17 cellular contexts compared by ENCODE assay signal in genomic region chr6:135265278-135265677, GRCh38.
A peak's percentile ranks its signal among the peaks of the same experiment; 100 is the strongest.
DNase-seq lines count a peak whose midpoint lies in the region; ATAC-seq and TF ChIP-seq lines count a peak whose summit lies in the region.
"Had no signal": no experiment of that assay in that cellular context is flagged by ENCODE, and none has a peak within 500 bp of the region (broad histone marks: within the 10 kb centered on the region; RNA-seq: fewer than 3 reads in every experiment).

No MANE protein-coding gene starts in this region.

- peak overlapping the region; percentile 44 for H3K4me3 Mint-ChIP-seq in endothelial cell (ENCODE audit: unreplicated experiment)
- H3K4me3 Mint-ChIP-seq: CD4-positive, CD25-positive, alpha-beta regulatory T cell had no signal

- no peaks in the 10 kb centered on the region for H3K36me3 ChIP-seq in BLaER1

- H3K9me3 ChIP-seq in BLaER1, result peaks cover 11% of the 10 kb centered on the region; the same call in 1 of the 2 replicates
- H3K9me3 ChIP-seq: A549 had no signal

- peak overlapping the region; percentile 66 for H3K4me2 ChIP-seq in BLaER1
- H3K4me2 ChIP-seq: A549 had no signal

- ATAC-seq in GM18511 (IDR thresholded peaks at IDR 0.05; ENCODE audit: unreplicated experiment) (peak; percentile 67), GM21367 (IDR thresholded peaks at IDR 0.05; ENCODE audit: unreplicated experiment) (no peak)
- ATAC-seq: A549 had no signal

- no peak overlapping the region for H3K27ac Mint-ChIP-seq in endothelial cell (ENCODE audit: unreplicated experiment)
- H3K27ac Mint-ChIP-seq: CD4-positive, CD25-positive, alpha-beta regulatory T cell had no signal

- H3K9me3 Mint-ChIP-seq in endothelial cell (ENCODE audit: unreplicated experiment), result no peaks in the 10 kb centered on the region
- H3K9me3 Mint-ChIP-seq: CD4-positive, CD25-positive, alpha-beta regulatory T cell had no signal

- no peak for TF ChIP-seq CTCF in endothelial cell (IDR thresholded peaks at IDR 0.05; ENCODE audit: unreplicated experiment)

- H3K4me1 ChIP-seq in BLaER1, result peaks cover 71% of the 10 kb centered on the region
- H3K4me1 ChIP-seq: A549 had no signal

- peak overlapping the region; percentile 78 for H3K27ac ChIP-seq in BLaER1
- H3K27ac ChIP-seq: A549 had no signal

- no peak overlapping the region for H3K9ac ChIP-seq in BLaER1

- H3K27me3 ChIP-seq in BLaER1, result no peaks in the 10 kb centered on the region

- no peaks in the 10 kb centered on the region for H4K20me1 ChIP-seq in BLaER1

- no peak overlapping the region for H3K4me3 ChIP-seq in BLaER1
- H3K4me3 ChIP-seq: A549 had no signal

- peaks cover 26% of the 10 kb centered on the region for H3K4me1 Mint-ChIP-seq in endothelial cell (ENCODE audit: unreplicated experiment)
- H3K4me1 Mint-ChIP-seq: CD4-positive, CD25-positive, alpha-beta regulatory T cell had no signal

- peaks cover 2% of the 10 kb centered on the region for H3K27me3 Mint-ChIP-seq in endothelial cell (ENCODE audit: unreplicated experiment)
- H3K27me3 Mint-ChIP-seq: CD4-positive, CD25-positive, alpha-beta regulatory T cell had no signal

- peaks cover 14% of the 10 kb centered on the region for H3K36me3 Mint-ChIP-seq in endothelial cell (ENCODE audit: low read depth, unreplicated experiment)
- H3K36me3 Mint-ChIP-seq: CD4-positive, CD25-positive, alpha-beta regulatory T cell had no signal

- DNase-seq in NAMALWA (ENCODE audit: low spot score) (peak; percentile 70), endothelial cell (ENCODE audit: low spot score) (no peak), SKM-1 treated with dmso at 0.1 percent for 144 hours (lab: John Stamatoyannopoulos, UW; ENCODE audit: unreplicated experiment) (no peak)
- DNase-seq in activated CD4-positive, CD25-positive, alpha-beta regulatory T cell (lab: John Stamatoyannopoulos, UW), result no peak
- DNase-seq: AML-193; CD4-positive, CD25-positive, alpha-beta regulatory T cell; DMS53; HCEC 1CT; KBM-7; NCI-H1092 treated with DMSO at 0.1 percent for 48 hours; NCI-H1694; NCI-H446; SHP77 treated with DMSO at 0.1 percent for 48 hours had no signal
